Comparison of ENCODE assay signal across 34 cellular contexts in genomic region chr2:230682546-230682945, GRCh38.
"Had no signal": no experiment of that assay in that cellular context is flagged by ENCODE, and none has a peak within 500 bp of the region (broad histone marks: within the 10 kb centered on the region; RNA-seq: fewer than 3 reads in every experiment).

No MANE protein-coding gene starts in this region.

- H3K36me3 Mint-ChIP-seq: activated naive CD8-positive, alpha-beta T cell had no signal

- H3K4me3 ChIP-seq: cardiac muscle cell, esophagus squamous epithelium, heart left ventricle, hepatocyte had no signal

- FAIRE-seq: astrocyte, colon, endometrium, endothelial cell of umbilical vein, frontal cortex had no signal

- H3K27ac ChIP-seq: cardiac muscle cell, epithelial cell of prostate, esophagus squamous epithelium, heart left ventricle, hepatocyte, WERI-Rb-1 had no signal

- H3K4me1 ChIP-seq: esophagus squamous epithelium had no signal

- H2AFZ ChIP-seq: hepatocyte had no signal

- H3K4me2 ChIP-seq: hepatocyte had no signal

- DNase-seq: activated B cell treated with CpG ODN at 0.5 μM for 24 hours; activated CD4-positive, alpha-beta T cell treated with anti-CD3 and anti-CD28 coated beads for 48 hours; activated CD4-positive, alpha-beta T cell treated with anti-CD3 and anti-CD28 coated beads, Interleukin-2, amount 50 U/mL, for 1 hour; activated CD4-positive, alpha-beta T cell treated with anti-CD3 and anti-CD28 coated beads, Interleukin-2, amount 50 U/mL, for 48 hours; activated CD8-positive, alpha-beta memory T cell treated with anti-CD3 and anti-CD28 coated beads for 24 hours; activated CD8-positive, alpha-beta T cell treated with anti-CD3 and anti-CD28 coated beads for 36 hours; activated effector memory CD4-positive, alpha-beta T cell treated with Interleukin-2 at 50 U/mL for 16 hours; activated gamma-delta T cell treated with Interleukin-2 at 50 U/mL for 16 hours; activated naive CD4-positive, alpha-beta T cell treated with anti-CD3 and anti-CD28 coated beads, Interleukin-2, amount 50 U/mL, for 16 hours; activated naive CD4-positive, alpha-beta T cell treated with Interleukin-2 at 50 U/mL for 16 hours; activated T-cell treated with anti-CD3 and anti-CD28 coated beads, Interleukin-2, amount 50 U/mL, for 4 hours; amniotic stem cell; anterior cingulate cortex; cortex of kidney; effector CD8-positive, alpha-beta T cell; esophagus squamous epithelium; heart left ventricle; T-helper 1 cell; T-helper 17 cell; T1000; WERI-Rb-1 had no signal

- H3K4me1 Mint-ChIP-seq: activated B cell treated with CpG ODN at 0.5 μM for 24 hours had no signal

- ATAC-seq: activated CD4-positive, CD25-positive, alpha-beta regulatory T cell treated with anti-CD3 and anti-CD28 coated beads, Interleukin-2, amount 50 U/mL, for 24 hours; activated CD8-positive, alpha-beta T cell treated with anti-CD3 and anti-CD28 coated beads for 36 hours; activated T-cell treated with anti-CD3 and anti-CD28 coated beads, Interleukin-2, amount 50 U/mL, for 4 hours; activated T-helper 17 cell treated with anti-CD3 and anti-CD28 coated beads, Interleukin-2, amount 50 U/mL, for 72 hours; T-helper 17 cell had no signal

- H3K79me2 ChIP-seq: hepatocyte had no signal

- H3K27me3 Mint-ChIP-seq: activated B cell treated with CpG ODN at 0.5 μM for 24 hours; activated CD8-positive, alpha-beta T cell treated with anti-CD3 and anti-CD28 coated beads for 36 hours; activated naive CD8-positive, alpha-beta T cell; activated T-helper 17 cell treated with anti-CD3 and anti-CD28 coated beads, Interleukin-2, amount 50 U/mL, for 72 hours; central memory CD8-positive, alpha-beta T cell; T-helper 17 cell had no signal

- H3K27me3 ChIP-seq: cardiac muscle cell, esophagus squamous epithelium, heart left ventricle, hepatocyte had no signal

- H3K27ac Mint-ChIP-seq: activated B cell treated with CpG ODN at 0.5 μM for 24 hours; activated CD8-positive, alpha-beta T cell treated with anti-CD3 and anti-CD28 coated beads for 36 hours; activated naive CD8-positive, alpha-beta T cell; activated T-helper 17 cell treated with anti-CD3 and anti-CD28 coated beads, Interleukin-2, amount 50 U/mL, for 72 hours; T-helper 17 cell had no signal

- H3K4me3 Mint-ChIP-seq: activated B cell treated with CpG ODN at 0.5 μM for 24 hours; activated CD8-positive, alpha-beta T cell treated with anti-CD3 and anti-CD28 coated beads for 36 hours; activated naive CD8-positive, alpha-beta T cell; activated T-cell treated with anti-CD3 and anti-CD28 coated beads, Interleukin-2, amount 50 U/mL, for 4 hours; activated T-helper 17 cell treated with anti-CD3 and anti-CD28 coated beads, Interleukin-2, amount 50 U/mL, for 72 hours; central memory CD8-positive, alpha-beta T cell; T-helper 17 cell; T-helper 2 cell treated with Interferon-gamma antibody and Interleukin-4, amounts not matched to agents 5 μg/mL and 100 μg/mL, for 36 hours had no signal

- H3K9me3 Mint-ChIP-seq: activated T-cell treated with anti-CD3 and anti-CD28 coated beads, Interleukin-2, amount 50 U/mL, for 4 hours; activated T-helper 17 cell treated with anti-CD3 and anti-CD28 coated beads, Interleukin-2, amount 50 U/mL, for 72 hours; central memory CD8-positive, alpha-beta T cell had no signal

- H3K36me3 ChIP-seq: cardiac muscle cell, esophagus squamous epithelium, heart left ventricle, WERI-Rb-1 had no signal
